ENCODE assay signal across 1 cellular context in the genomic region with DNA sequence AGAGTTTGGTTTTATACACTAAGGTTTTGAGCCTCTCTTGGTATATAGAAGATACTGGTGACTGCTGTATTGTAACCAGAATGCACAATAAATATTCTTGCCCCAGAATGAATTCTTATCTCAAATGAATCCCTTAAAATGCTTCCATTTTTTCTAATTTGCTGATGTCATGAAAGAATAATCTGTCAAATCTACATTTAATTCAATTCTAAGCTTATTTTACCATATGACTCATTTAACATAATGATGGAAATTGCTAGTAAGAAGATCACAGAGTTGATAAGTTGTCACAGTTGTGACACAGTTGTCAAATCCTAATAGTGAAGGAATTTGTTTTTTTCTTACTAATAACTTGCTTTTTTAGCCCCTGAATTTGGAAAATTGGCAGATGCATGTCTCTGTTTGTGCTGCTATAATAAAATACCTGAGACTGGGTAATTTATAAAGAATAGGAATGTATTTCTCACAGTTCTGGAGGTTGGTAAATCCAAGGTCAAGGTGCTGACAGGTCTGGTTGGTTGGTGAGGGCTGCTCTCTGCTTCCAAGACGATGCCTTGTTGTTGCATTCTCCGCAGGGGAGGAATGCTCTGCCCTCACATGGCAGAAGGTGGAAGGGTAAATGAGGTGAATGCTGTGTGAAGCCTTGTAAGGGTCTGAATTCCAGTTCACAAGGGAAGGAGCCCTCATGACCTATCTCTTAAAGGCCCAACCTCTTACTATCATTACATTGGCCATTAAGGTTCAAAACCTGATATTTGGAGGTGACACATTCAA.
A peak's percentile ranks its signal among the peaks of the same experiment; 100 is the strongest.
TF ChIP-seq lines count a peak whose summit lies in the region.

No MANE protein-coding gene starts in this region.

TF ChIP-seq in WTC11, 78 proteins besides CTCF, POLR2A, EP300 and RAD21:
- TF ChIP-seq ZNF425 (CRISPR knock-in tag; conservative IDR thresholded peaks at IDR 0.05), result peak; percentile 86
- no peak for TF ChIP-seq FOXJ3 (CRISPR knock-in tag; IDR thresholded peaks at IDR 0.05; ENCODE audit: borderline replicate concordance)
TF ChIP-seq in WTC11: peak in this region for 1.
